In genomic region chr2:95402004-95402369, GRCh38 we compare ENCODE assay signal across 8 cellular contexts. TPM values are rescaled to one million over a fixed set of nuclear protein-coding genes. Genes with fewer than 3 reads are reported as not detected.
A peak's percentile ranks its signal among the peaks of the same experiment; 100 is the strongest.
DNase-seq lines count a peak whose midpoint lies in the region; ATAC-seq and TF ChIP-seq lines count a peak whose summit lies in the region.
"Not testable (repeated sequence)": the region's sequence is repeated elsewhere in the genome, so short reads cannot be mapped to it uniquely, and the experiment has no call there.

No MANE protein-coding gene starts in this region.

- peak overlapping the region; percentile 94 for H3K4me3 Mint-ChIP-seq in activated naive CD8-positive, alpha-beta T cell treated with anti-CD3 and anti-CD28 coated beads, Interleukin-2, amount 10 ng/mL, durations not matched to agents 7 days and 5 days
- peak overlapping the region; percentile 98 for H3K4me3 Mint-ChIP-seq in stimulated activated naive CD8-positive, alpha-beta T cell treated with anti-CD3 and anti-CD28 coated beads, Interleukin-15, Interleukin-2, amounts not matched to agents 100 ng/mL and 50 ng/mL, for 24 hours

- CTCF ChIA-PET in OCI-LY7 (lab: Charles Lee; ENCODE audit: unreplicated experiment) = not testable (repeated sequence)

- not testable (repeated sequence) for H4K20me1 ChIP-seq in OCI-LY7 (ENCODE audit: insufficient read depth, low read length)

- H3K4me1 ChIP-seq in OCI-LY7 (ENCODE audit: insufficient read depth, low read length, poor library complexity, severe bottlenecking) = peaks cover 16% of the 10 kb centered on the region
- H3K4me1 ChIP-seq in mononuclear cell (ENCODE audit: insufficient read depth, low read length) = peaks cover 20% of the 10 kb centered on the region

- peaks cover 15% of the 10 kb centered on the region for H3K4me1 Mint-ChIP-seq in activated naive CD8-positive, alpha-beta T cell treated with anti-CD3 and anti-CD28 coated beads, Interleukin-2, amount 10 ng/mL, durations not matched to agents 7 days and 5 days
- peaks cover 22% of the 10 kb centered on the region for H3K4me1 Mint-ChIP-seq in stimulated activated naive CD8-positive, alpha-beta T cell treated with anti-CD3 and anti-CD28 coated beads, Interleukin-15, Interleukin-2, amounts not matched to agents 100 ng/mL and 50 ng/mL, for 24 hours (ENCODE audit: low read depth)

- H3K9me3 ChIP-seq in OCI-LY7 (ENCODE audit: low read length); mononuclear cell (ENCODE audit: low read depth, low read length): not testable (repeated sequence)

- 0 out of 2 replicates have a peak, but pooled peaks have one; percentile 26 for TF ChIP-seq CTCF in OCI-LY7 (conservative IDR thresholded peaks at IDR 0.05; ENCODE audit: low read length)
- TF ChIP-seq CTCF in fibroblast of the aortic adventitia (IDR thresholded peaks at IDR 0.05; ENCODE audit: insufficient read depth, low read length) = not testable (repeated sequence)

- TSS peak; percentile 75 for BruUV-seq in OCI-LY7 (replicated peaks; lab: Mats Ljungman, UMichigan)

- H3K27me3 ChIP-seq in mononuclear cell (ENCODE audit: insufficient read depth, low read length) = not testable (repeated sequence)

- H3K36me3 ChIP-seq in OCI-LY7 (ENCODE audit: insufficient read depth, low read length) = not testable (repeated sequence)

- peak overlapping the region; percentile 23 for H3K27ac ChIP-seq in OCI-LY7 (ENCODE audit: low read depth, low read length, poor library complexity, severe bottlenecking)

- not testable (repeated sequence) for H3K27me3 Mint-ChIP-seq in activated naive CD8-positive, alpha-beta T cell treated with anti-CD3 and anti-CD28 coated beads, Interleukin-2, amount 10 ng/mL, durations not matched to agents 7 days and 5 days; stimulated activated naive CD8-positive, alpha-beta T cell treated with anti-CD3 and anti-CD28 coated beads, Interleukin-15, Interleukin-2, amounts not matched to agents 100 ng/mL and 50 ng/mL, for 24 hours

- H3K27ac Mint-ChIP-seq in activated naive CD8-positive, alpha-beta T cell treated with anti-CD3 and anti-CD28 coated beads, Interleukin-2, amount 10 ng/mL, durations not matched to agents 7 days and 5 days = peak overlapping the region; percentile 96
- peak overlapping the region; percentile 77 for H3K27ac Mint-ChIP-seq in stimulated activated naive CD8-positive, alpha-beta T cell treated with anti-CD3 and anti-CD28 coated beads, Interleukin-15, Interleukin-2, amounts not matched to agents 100 ng/mL and 50 ng/mL, for 24 hours

- peak; percentile 28 for ATAC-seq in GM21515 (IDR thresholded peaks at IDR 0.05; ENCODE audit: unreplicated experiment)
- peak; percentile 3 for ATAC-seq in HG03139 (IDR thresholded peaks at IDR 0.05; ENCODE audit: unreplicated experiment)
- peak; percentile 21 for ATAC-seq in activated naive CD8-positive, alpha-beta T cell treated with anti-CD3 and anti-CD28 coated beads, Interleukin-2, amount 10 ng/mL, durations not matched to agents 7 days and 5 days (ENCODE audit: low read depth)

- H3K4me3 ChIP-seq in OCI-LY7 (ENCODE audit: low read depth, low read length, poor library complexity, severe bottlenecking) = peak overlapping the region; percentile 95
- H3K4me3 ChIP-seq in fibroblast of the aortic adventitia (ENCODE audit: low read depth, low read length) = peak overlapping the region; percentile 96
- peak overlapping the region; percentile 71 for H3K4me3 ChIP-seq in mononuclear cell (ENCODE audit: low read length)

- H3K79me2 ChIP-seq in OCI-LY7 (ENCODE audit: insufficient read depth, low read depth, low read length) = not testable (repeated sequence)

- peak; percentile 43 for DNase-seq in DMS53 treated with DMSO at 0.1 percent for 48 hours (lab: John Stamatoyannopoulos, UW; ENCODE audit: unreplicated experiment)
- peak; percentile 13 for DNase-seq in OCI-LY7 (ENCODE audit: low spot score)
- DNase-seq in activated naive CD8-positive, alpha-beta T cell treated with anti-CD3 and anti-CD28 coated beads, Interleukin-2, amount 10 ng/mL, durations not matched to agents 7 days and 5 days; fibroblast of the aortic adventitia (ENCODE audit: low read depth): not testable (repeated sequence)

- not testable (repeated sequence) for H3K9me3 Mint-ChIP-seq in activated naive CD8-positive, alpha-beta T cell treated with anti-CD3 and anti-CD28 coated beads, Interleukin-2, amount 10 ng/mL, durations not matched to agents 7 days and 5 days; stimulated activated naive CD8-positive, alpha-beta T cell treated with anti-CD3 and anti-CD28 coated beads, Interleukin-15, Interleukin-2, amounts not matched to agents 100 ng/mL and 50 ng/mL, for 24 hours

- intact Hi-C loops in OCI-LY7 (cut with micrococcal nuclease; ENCODE audit: unreplicated experiment) = not testable (repeated sequence)

- POLR2A ChIA-PET in OCI-LY7 (lab: Charles Lee) = interaction anchor here (0.7 to 1.3 kb wide), 4 partner anchors 13 to 237 kb away, joined by 3 to 4 read pairs (median 4); partner anchors contain the start of gene ZNF2
- POLR2A ChIA-PET in activated naive CD8-positive, alpha-beta T cell treated with anti-CD3 and anti-CD28 coated beads, Interleukin-2, amount 10 ng/mL, durations not matched to agents 7 days and 5 days (lab: Charles Lee) = interaction anchor here (1.0 kb wide), 1 partner anchor 13 kb away, joined by 4 read pairs; no protein-coding TSS in a partner anchor

- not testable (repeated sequence) for H3K36me3 Mint-ChIP-seq in activated naive CD8-positive, alpha-beta T cell treated with anti-CD3 and anti-CD28 coated beads, Interleukin-2, amount 10 ng/mL, durations not matched to agents 7 days and 5 days; stimulated activated naive CD8-positive, alpha-beta T cell treated with anti-CD3 and anti-CD28 coated beads, Interleukin-15, Interleukin-2, amounts not matched to agents 100 ng/mL and 50 ng/mL, for 24 hours (ENCODE audit: low read depth)

- peak overlapping the region; percentile 73 for H3K4me2 ChIP-seq in OCI-LY7 (ENCODE audit: low read length)

- H3K9me2 ChIP-seq in OCI-LY7 (ENCODE audit: insufficient read depth, low read length) = not testable (repeated sequence)

- peak overlapping the region; percentile 75; the same call in 1 of the 2 replicates for H2AFZ ChIP-seq in OCI-LY7 (ENCODE audit: low read length)

RNA-seq across cellular contexts. Expression of gene FAHD2A, which starts 0.5 kb away (rescaled TPM):
- total RNA-seq in OCI-LY7 (2014; rRNA removed; shearing (Covaris generic)) = 47.2 and 48.2 TPM in 2 replicates
- total RNA-seq in OCI-LY7 (2022) (50.9 and 53.0 TPM in 2 replicates), fibroblast of the aortic adventitia (ENCODE audit: low replicate concordance) (2.7 and 15.4 TPM in 2 replicates), mononuclear cell (12.2 TPM)
- total RNA-seq in activated naive CD8-positive, alpha-beta T cell treated with anti-CD3 and anti-CD28 coated beads, Interleukin-2, amount 10 ng/mL, durations not matched to agents 7 days and 5 days = 10 to 100 TPM; 34.8 to 38.2 TPM
